Comparison of ENCODE assay signal across 8 cellular contexts in genomic region chr3:16480861-16481569, GRCh38. TPM values are rescaled to one million over a fixed set of nuclear protein-coding genes. Genes with fewer than 3 reads are reported as not detected.
DNase-seq lines count a peak whose midpoint lies in the region; ATAC-seq, FAIRE-seq and TF ChIP-seq lines count a peak whose summit lies in the region.

No MANE protein-coding gene starts in this region.

- DNase-seq in heart left ventricle (no peak), Right ventricle myocardium inferior (ENCODE audit: missing footprints) (no peak), NOMO-1 treated with dmso at 0.1 percent for 144 hours (lab: John Stamatoyannopoulos, UW; ENCODE audit: unreplicated experiment) (peak; percentile 51), fibroblast of lung (ENCODE audit: low read depth in 2 of 2) (peak; percentile 31 to 79), urothelium cell line (ENCODE audit: low spot score) (peak; percentile 8), retina (no peak)
- no peak for DNase-seq in stimulated activated CD4-positive, alpha-beta T cell treated with anti-CD3 and anti-CD28 coated beads, Interleukin-4, amount 100 ng/mL, for 1 hour

- H3K79me2 ChIP-seq in fibroblast of lung (ENCODE audit: control insufficient read depth, insufficient read depth, low read length), result no peaks in the 10 kb centered on the region

- intact Hi-C loops in heart left ventricle (cut with DNase I), result loop anchor here in 1 of 10 donors (5.0 kb wide), 1 partner anchor 109 kb away; no protein-coding TSS in a partner anchor
- intact Hi-C loops in Right ventricle myocardium inferior (cut with DNase I), result no loop called here

- no peaks in the 10 kb centered on the region for H3K27me3 ChIP-seq in heart left ventricle
- H3K27me3 ChIP-seq in fibroblast of lung (ENCODE audit: control insufficient read depth, insufficient read depth, low read length), result no peaks in the 10 kb centered on the region

- no peak overlapping the region for H2AFZ ChIP-seq in fibroblast of lung (ENCODE audit: low read length)

- H3K4me1 ChIP-seq in heart left ventricle (peaks cover 0 to 78% (median 36%) of the 10 kb centered on the region in 12 donors), fibroblast of lung (ENCODE audit: control insufficient read depth, extremely low read depth, insufficient read depth, low read length) (peaks cover 28% of the 10 kb centered on the region)

- peak overlapping the region; percentile 34 for H3K4me2 ChIP-seq in fibroblast of lung (ENCODE audit: extremely low read depth, insufficient read depth, low read length)

- H3K4me3 ChIP-seq in heart left ventricle (peak overlapping the region in 1 of 12 donors; percentile 25), fibroblast of lung (replicated peaks in 1 of 4; ENCODE audit: control extremely low read depth in 1 of 4, insufficient read depth in 1 of 4, low read depth in 3 of 4, low read length in 4 of 4) (no peak overlapping the region)

- H3K36me3 ChIP-seq in heart left ventricle (peaks cover 0 to 15% (median 0%) of the 10 kb centered on the region in 9 donors), fibroblast of lung (ENCODE audit: control insufficient read depth, insufficient read depth, low read length) (no peaks in the 10 kb centered on the region)

- no peak overlapping the region for H3K9ac ChIP-seq in fibroblast of lung (ENCODE audit: insufficient read depth, low read length)

- TF ChIP-seq CTCF in heart left ventricle (IDR thresholded peaks at IDR 0.05) (no peak), fibroblast of lung (conservative IDR thresholded peaks at IDR 0.05 in 1 of 2, IDR thresholded peaks at IDR 0.05 in 1 of 2; ENCODE audit: low read depth in 1 of 2, low read length in 2 of 2) (no peak)

- TF ChIP-seq POLR2A in heart left ventricle (IDR thresholded peaks at IDR 0.05), result no peak

- ATAC-seq in heart left ventricle (no peak), Right ventricle myocardium inferior (no peak), GM19397 (IDR thresholded peaks at IDR 0.05; ENCODE audit: unreplicated experiment) (no peak)

- H3K9me3 ChIP-seq in heart left ventricle (no peaks in the 10 kb centered on the region), fibroblast of lung (ENCODE audit: control insufficient read depth, insufficient read depth, low read depth, low read length) (no peaks in the 10 kb centered on the region)

- no peak for FAIRE-seq in urothelium cell line (lab: Jason Lieb, UNC)

- no peaks in the 10 kb centered on the region for H4K20me1 ChIP-seq in fibroblast of lung (ENCODE audit: control insufficient read depth, extremely low read depth, insufficient read depth, low read length)

- peak overlapping the region in 8 of 12 donors; percentile 8 to 82 (median 39) for H3K27ac ChIP-seq in heart left ventricle
- H3K27ac ChIP-seq in fibroblast of lung (ENCODE audit: insufficient read depth, low read length), result no peak overlapping the region

- WGBS in heart left ventricle, 4 donors, result 41 to 49% (median 49%) methylated on average over 5 of the region's 5 CpGs

RNA-seq across cellular contexts. Expression of gene RFTN1, which starts 32.5 kb away (rescaled TPM):
- 10 to 100 TPM; 17.1 to 40.8 (median 26.4) TPM for total RNA-seq in heart left ventricle
- 10 to 100 TPM; 18.1 to 27.8 TPM for polyA plus RNA-seq in heart left ventricle
- total RNA-seq in Right ventricle myocardium inferior, result 26.8 TPM
- 26.7 and 35.5 TPM in 2 replicates for total RNA-seq in fibroblast of lung
- polyA plus RNA-seq in fibroblast of lung, result 35.1 and 36.2 TPM in 2 replicates
- 35.3 and 39.4 TPM in 2 replicates for polyA plus RNA-seq in fibroblast of lung (2012)
- polyA minus RNA-seq in fibroblast of lung (ENCODE audit: low replicate concordance), result 59.6 and 67.6 TPM in 2 replicates

Comparison
In these comparisons a context has a peak if more than half of its experiments do, and no peak if none do; other contexts are left out.
1. DNase-seq: peak in NOMO-1 treated with dmso at 0.1 percent for 144 hours (single experiment), fibroblast of lung (2 of 2) and urothelium cell line (single experiment); none in heart left ventricle (0 of 5), Right ventricle myocardium inferior (single experiment), stimulated activated CD4-positive, alpha-beta T cell treated with anti-CD3 and anti-CD28 coated beads, Interleukin-4, amount 100 ng/mL, for 1 hour (single experiment) and retina (single experiment).